In the genomic region with DNA sequence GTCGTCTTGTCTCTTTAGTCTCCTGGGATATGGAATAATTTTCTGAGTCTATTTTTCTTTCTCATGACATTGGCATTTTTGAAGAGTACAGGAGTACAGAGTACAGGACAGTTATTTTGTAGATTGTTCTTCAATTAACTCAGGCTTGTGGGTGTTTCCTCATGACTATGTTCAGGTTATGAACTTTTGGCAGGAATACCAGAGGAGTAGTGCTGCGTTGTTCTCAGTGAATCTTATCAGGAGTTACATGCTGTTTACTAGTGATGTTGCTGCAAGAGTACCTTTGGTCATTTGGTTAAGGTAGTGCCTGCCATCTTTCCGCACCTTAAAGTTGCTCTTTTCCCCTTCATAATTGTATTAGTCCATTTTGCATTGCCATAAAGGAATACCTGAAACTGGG, we compare ENCODE assay signal across 1 cellular context.
TF ChIP-seq lines count a peak whose summit lies in the region.

No MANE protein-coding gene starts in this region.

TF ChIP-seq in liver, 16 proteins besides CTCF, POLR2A, EP300 and RAD21 (continued from another document):
- TF ChIP-seq, protein P1, sequence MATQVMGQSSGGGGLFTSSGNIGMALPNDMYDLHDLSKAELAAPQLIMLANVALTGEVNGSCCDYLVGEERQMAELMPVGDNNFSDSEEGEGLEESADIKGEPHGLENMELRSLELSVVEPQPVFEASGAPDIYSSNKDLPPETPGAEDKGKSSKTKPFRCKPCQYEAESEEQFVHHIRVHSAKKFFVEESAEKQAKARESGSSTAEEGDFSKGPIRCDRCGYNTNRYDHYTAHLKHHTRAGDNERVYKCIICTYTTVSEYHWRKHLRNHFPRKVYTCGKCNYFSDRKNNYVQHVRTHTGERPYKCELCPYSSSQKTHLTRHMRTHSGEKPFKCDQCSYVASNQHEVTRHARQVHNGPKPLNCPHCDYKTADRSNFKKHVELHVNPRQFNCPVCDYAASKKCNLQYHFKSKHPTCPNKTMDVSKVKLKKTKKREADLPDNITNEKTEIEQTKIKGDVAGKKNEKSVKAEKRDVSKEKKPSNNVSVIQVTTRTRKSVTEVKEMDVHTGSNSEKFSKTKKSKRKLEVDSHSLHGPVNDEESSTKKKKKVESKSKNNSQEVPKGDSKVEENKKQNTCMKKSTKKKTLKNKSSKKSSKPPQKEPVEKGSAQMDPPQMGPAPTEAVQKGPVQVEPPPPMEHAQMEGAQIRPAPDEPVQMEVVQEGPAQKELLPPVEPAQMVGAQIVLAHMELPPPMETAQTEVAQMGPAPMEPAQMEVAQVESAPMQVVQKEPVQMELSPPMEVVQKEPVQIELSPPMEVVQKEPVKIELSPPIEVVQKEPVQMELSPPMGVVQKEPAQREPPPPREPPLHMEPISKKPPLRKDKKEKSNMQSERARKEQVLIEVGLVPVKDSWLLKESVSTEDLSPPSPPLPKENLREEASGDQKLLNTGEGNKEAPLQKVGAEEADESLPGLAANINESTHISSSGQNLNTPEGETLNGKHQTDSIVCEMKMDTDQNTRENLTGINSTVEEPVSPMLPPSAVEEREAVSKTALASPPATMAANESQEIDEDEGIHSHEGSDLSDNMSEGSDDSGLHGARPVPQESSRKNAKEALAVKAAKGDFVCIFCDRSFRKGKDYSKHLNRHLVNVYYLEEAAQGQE (IDR thresholded peaks at IDR 0.05) = no peak
- TF ChIP-seq JUND (IDR thresholded peaks at IDR 0.05) (peak in 1 of 2 donors; percentile 47), FOXA2 (IDR thresholded peaks at IDR 0.05) (peak; percentile 60)
TF ChIP-seq in liver: peak in this region for 9.
